Comparison of ENCODE assay signal across 9 cellular contexts in genomic region chr2:120231564-120231973, GRCh38. TPM values are rescaled to one million over a fixed set of nuclear protein-coding genes. Genes with fewer than 3 reads are reported as not detected.
DNase-seq lines count a peak whose midpoint lies in the region; ATAC-seq and TF ChIP-seq lines count a peak whose summit lies in the region.
"Had no signal": no experiment of that assay in that cellular context is flagged by ENCODE, and none has a peak within 500 bp of the region (broad histone marks: within the 10 kb centered on the region; RNA-seq: fewer than 3 reads in every experiment).

No MANE protein-coding gene starts in this region.

- intact Hi-C loops in natural killer cell (cut with micrococcal nuclease) = no loop called here

- peak; percentile 27 for ATAC-seq in GM18498 (IDR thresholded peaks at IDR 0.05; ENCODE audit: unreplicated experiment)
- ATAC-seq in HG02588 (IDR thresholded peaks at IDR 0.05; ENCODE audit: unreplicated experiment) = peak; percentile 24
- ATAC-seq in natural killer cell = peak; percentile 1 to 21 (median 14)
- no peak for ATAC-seq in GM19397 (IDR thresholded peaks at IDR 0.05; ENCODE audit: unreplicated experiment)
- ATAC-seq: HCT116 had no signal

- no peaks in the 10 kb centered on the region for H3K27me3 Mint-ChIP-seq in natural killer cell (ENCODE audit: low read depth in 2 of 2)

- peak overlapping the region; percentile 94 to 96 for H3K27ac Mint-ChIP-seq in natural killer cell

- no peak for TF ChIP-seq CTCF in natural killer cell (IDR thresholded peaks at IDR 0.05)

- peak overlapping the region; percentile 90 for H3K4me3 Mint-ChIP-seq in natural killer cell

- H3K4me1 Mint-ChIP-seq in natural killer cell = peaks cover 28 to 45% of the 10 kb centered on the region in 2 donors

- DNase-seq in activated CD8-positive, alpha-beta memory T cell treated with anti-CD3 and anti-CD28 coated beads, Interleukin-2, amount 50 U/mL, for 4 hours = peak; percentile 38
- DNase-seq in natural killer cell (no peak), retina (no peak), NCI-H2107 treated with DMSO at 0.1 percent for 48 hours (lab: John Stamatoyannopoulos, UW; ENCODE audit: unreplicated experiment) (no peak), Kasumi-1 (lab: John Stamatoyannopoulos, UW) (no peak)

- no peaks in the 10 kb centered on the region for H3K9me3 Mint-ChIP-seq in natural killer cell

- H3K36me3 Mint-ChIP-seq in natural killer cell = no peaks in the 10 kb centered on the region

RNA-seq across cellular contexts. Expression of gene TMEM185B, which starts 8.4 kb away (rescaled TPM):
- 10 to 100 TPM; 19.9 to 25.2 (median 19.9) TPM for total RNA-seq in natural killer cell

RNA-seq across cellular contexts. Expression of gene RALB, which starts 21.1 kb away (rescaled TPM):
- total RNA-seq in natural killer cell = 10 to 100 TPM; 21.0 to 25.9 (median 25.4) TPM
